Comparison of ENCODE assay signal across 17 cellular contexts in genomic region chr3:122498152-122498551, GRCh38. TPM values are rescaled to one million over a fixed set of nuclear protein-coding genes. Genes with fewer than 3 reads are reported as not detected.
DNase-seq lines count a peak whose midpoint lies in the region; ATAC-seq and TF ChIP-seq lines count a peak whose summit lies in the region.
"Had no signal": no experiment of that assay in that cellular context is flagged by ENCODE, and none has a peak within 500 bp of the region (broad histone marks: within the 10 kb centered on the region; RNA-seq: fewer than 3 reads in every experiment).

No MANE protein-coding gene starts in this region.

- peaks cover 36% of the 10 kb centered on the region for H3K4me1 Mint-ChIP-seq in endodermal cell

- no peak overlapping the region for H3K4me3 Mint-ChIP-seq in endodermal cell
- H3K4me3 Mint-ChIP-seq: activated CD8-positive, alpha-beta memory T cell treated with anti-CD3 and anti-CD28 coated beads, Interleukin-2, amount 10 ng/mL, durations not matched to agents 7 days and 5 days; neural crest cell had no signal

- H3K9me3 Mint-ChIP-seq in endodermal cell = no peaks in the 10 kb centered on the region
- H3K9me3 Mint-ChIP-seq: neural crest cell had no signal

- no peak overlapping the region for H3K9ac ChIP-seq in endodermal cell (ENCODE audit: extremely low read depth, low read length, poor library complexity, severe bottlenecking)

- H3K27ac ChIP-seq in endodermal cell (ENCODE audit: low read depth, low read length) (no peak overlapping the region), gastrocnemius medialis (peak overlapping the region; percentile 47 to 83 (median 68))
- H3K27ac ChIP-seq: C4-2B, upper lobe of right lung had no signal

- H3K9me3 ChIP-seq in endodermal cell (ENCODE audit: control insufficient read depth, low read length) = no peaks in the 10 kb centered on the region
- no peaks in the 10 kb centered on the region for H3K9me3 ChIP-seq in gastrocnemius medialis
- H3K9me3 ChIP-seq: upper lobe of right lung had no signal

- intact Hi-C loops in gastrocnemius medialis (cut with DNase I; ENCODE audit: low total_unique reads) = no loop called here

- no peak for TF ChIP-seq CTCF in endodermal cell (conservative IDR thresholded peaks at IDR 0.05)
- TF ChIP-seq CTCF in gastrocnemius medialis (IDR thresholded peaks at IDR 0.05 in 4 of 5, conservative IDR thresholded peaks at IDR 0.05 in 1 of 5) = no peak
- TF ChIP-seq CTCF in omental fat pad (IDR thresholded peaks at IDR 0.05) = no peak

- ATAC-seq in gastrocnemius medialis (no peak), omental fat pad (ENCODE audit: low FRiP score) (no peak), GM18907 (IDR thresholded peaks at IDR 0.05; ENCODE audit: unreplicated experiment) (no peak)
- ATAC-seq: sciatic nerve had no signal

- H3K27me3 ChIP-seq in endodermal cell (ENCODE audit: control insufficient read depth, insufficient read depth, low read length, poor library complexity, severe bottlenecking) = no peaks in the 10 kb centered on the region
- H3K27me3 ChIP-seq in gastrocnemius medialis = no peaks in the 10 kb centered on the region
- H3K27me3 ChIP-seq: upper lobe of right lung had no signal

- TF ChIP-seq POLR2A in gastrocnemius medialis (IDR thresholded peaks at IDR 0.05) = no peak

- 29% methylated on average over 1 of the region's 1 CpG; no CpG with 5 or more reads in 1 of the 2 experiments for WGBS in endodermal cell (ENCODE audit: insufficient coverage in 1 of 2, insufficient read length in 1 of 2), 2 experiments

- peaks cover 23% of the 10 kb centered on the region for H3K36me3 Mint-ChIP-seq in endodermal cell (ENCODE audit: low read depth)

- DNase-seq in NCI-H146 (lab: John Stamatoyannopoulos, UW) (peak; percentile 5), NCI-H146 treated with DMSO at 0.1 percent for 48 hours (lab: John Stamatoyannopoulos, UW; ENCODE audit: unreplicated experiment) (no peak), OCI-M1 (lab: John Stamatoyannopoulos, UW) (peak; percentile 52), endodermal cell (peak; percentile 53), gastrocnemius medialis (no peak), omental fat pad (ENCODE audit: low spot score) (no peak), COLO829 (ENCODE audit: low spot score) (no peak)
- DNase-seq: 8988T; activated naive CD4-positive, alpha-beta T cell treated with anti-CD3 and anti-CD28 coated beads, Interleukin-2, amount 50 U/mL, for 16 hours; NCI-H2029; NCI-H526; upper lobe of right lung had no signal

- no peaks in the 10 kb centered on the region for H3K27me3 Mint-ChIP-seq in endodermal cell (ENCODE audit: insufficient read depth)

- peaks cover 5% of the 10 kb centered on the region for H3K4me1 ChIP-seq in endodermal cell (ENCODE audit: control insufficient read depth, insufficient read depth, low read length)
- peaks cover 48 to 75% of the 10 kb centered on the region in 2 donors for H3K4me1 ChIP-seq in gastrocnemius medialis

- in situ Hi-C loops in gastrocnemius medialis (cut with MboI; ENCODE audit: low sequenced_read_pairs in 4 of 4) = no loop called here

- no peak overlapping the region for H3K27ac Mint-ChIP-seq in endodermal cell
- H3K27ac Mint-ChIP-seq: activated CD8-positive, alpha-beta memory T cell treated with anti-CD3 and anti-CD28 coated beads, Interleukin-2, amount 10 ng/mL, durations not matched to agents 7 days and 5 days had no signal

- H3K4me3 ChIP-seq in endodermal cell (ENCODE audit: low read length) (no peak overlapping the region), gastrocnemius medialis (no peak overlapping the region)
- H3K4me3 ChIP-seq: upper lobe of right lung had no signal

- H3K36me3 ChIP-seq in endodermal cell (ENCODE audit: control insufficient read depth, insufficient read depth, low read length) (peaks cover 29% of the 10 kb centered on the region), gastrocnemius medialis (peaks cover 0 to 27% of the 10 kb centered on the region in 2 donors)

RNA-seq across cellular contexts. Expression of gene KPNA1, which starts 16.6 kb away (rescaled TPM):
- 10 to 100 TPM; 90.5 to 93.4 TPM for total RNA-seq in endodermal cell
- 69.5 TPM for polyA plus RNA-seq in endodermal cell (2013, experiment 1 of 2)
- 63.0 TPM for polyA plus RNA-seq in endodermal cell (2013, experiment 2 of 2)
- 100 to 1,000 TPM; 108 to 119 (median 112) TPM for total RNA-seq in gastrocnemius medialis
- total RNA-seq in omental fat pad = 10 to 100 TPM; 31.1 to 60.8 (median 46.7) TPM

Comparison
In these comparisons a context has a peak if more than half of its experiments do, and no peak if none do; other contexts are left out.
1. DNase-seq: peak in NCI-H146 (single experiment), OCI-M1 (single experiment) and endodermal cell (single experiment); none in NCI-H146 treated with DMSO at 0.1 percent for 48 hours (single experiment), gastrocnemius medialis (0 of 2), omental fat pad (single experiment) and COLO829 (single experiment).